ENCODE assay signal across 1 cellular context in genomic region chr6:169292340-169293124, GRCh38.
A peak's percentile ranks its signal among the peaks of the same experiment; 100 is the strongest.
TF ChIP-seq lines count a peak whose summit lies in the region.

No MANE protein-coding gene starts in this region.

TF ChIP-seq in HEK293, 187 proteins besides CTCF, POLR2A, EP300 and RAD21 (continued from another document):
- TF ChIP-seq, protein P1, sequence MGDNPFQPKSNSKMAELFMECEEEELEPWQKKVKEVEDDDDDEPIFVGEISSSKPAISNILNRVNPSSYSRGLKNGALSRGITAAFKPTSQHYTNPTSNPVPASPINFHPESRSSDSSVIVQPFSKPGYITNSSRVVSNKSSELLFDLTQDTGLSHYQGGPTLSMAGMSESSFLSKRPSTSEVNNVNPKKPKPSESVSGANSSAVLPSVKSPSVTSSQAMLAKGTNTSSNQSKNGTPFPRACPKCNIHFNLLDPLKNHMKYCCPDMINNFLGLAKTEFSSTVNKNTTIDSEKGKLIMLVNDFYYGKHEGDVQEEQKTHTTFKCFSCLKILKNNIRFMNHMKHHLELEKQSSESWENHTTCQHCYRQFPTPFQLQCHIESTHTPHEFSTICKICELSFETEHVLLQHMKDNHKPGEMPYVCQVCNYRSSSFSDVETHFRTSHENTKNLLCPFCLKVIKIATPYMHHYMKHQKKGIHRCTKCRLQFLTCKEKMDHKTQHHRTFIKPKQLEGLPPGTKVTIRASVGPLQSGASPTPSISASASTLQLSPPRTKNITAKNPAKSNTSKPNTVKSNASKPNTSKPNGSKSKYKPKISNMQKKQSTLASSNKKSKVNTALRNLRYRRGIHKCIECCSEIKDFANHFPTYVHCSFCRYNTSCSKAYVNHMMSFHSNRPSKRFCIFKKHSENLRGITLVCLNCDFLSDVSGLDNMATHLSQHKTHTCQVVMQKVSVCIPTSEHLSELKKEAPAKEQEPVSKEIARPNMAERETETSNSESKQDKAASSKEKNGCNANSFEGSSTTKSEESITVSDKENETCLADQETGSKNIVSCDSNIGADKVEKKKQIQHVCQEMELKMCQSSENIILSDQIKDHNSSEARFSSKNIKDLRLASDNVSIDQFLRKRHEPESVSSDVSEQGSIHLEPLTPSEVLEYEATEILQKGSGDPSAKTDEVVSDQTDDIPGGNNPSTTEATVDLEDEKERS (tag by site-specific recombination; IDR thresholded peaks at IDR 0.05), result no peak
- TF ChIP-seq ZNF530 (tag by site-specific recombination; IDR thresholded peaks at IDR 0.05; ENCODE audit: low read depth) (no peak), ZNF558 (tag by site-specific recombination; IDR thresholded peaks at IDR 0.05) (no peak), ZNF214 (tag by site-specific recombination; IDR thresholded peaks at IDR 0.05; ENCODE audit: borderline replicate concordance) (no peak), ZNF521 (tag by site-specific recombination; IDR thresholded peaks at IDR 0.05) (no peak), SCRT2 (tag by site-specific recombination; IDR thresholded peaks at IDR 0.05) (peak; percentile 57), MYNN (tag by site-specific recombination; IDR thresholded peaks at IDR 0.05; ENCODE audit: borderline replicate concordance) (0 out of 2 replicates have a peak, but pooled peaks have one; percentile 20), EGR2 (tag by site-specific recombination; IDR thresholded peaks at IDR 0.05; ENCODE audit: low read depth) (no peak), ZNF302 (tag by site-specific recombination; IDR thresholded peaks at IDR 0.05; ENCODE audit: low read depth) (no peak), ZBTB8A (tag by site-specific recombination; IDR thresholded peaks at IDR 0.05) (no peak), ZNF157 (tag by site-specific recombination; IDR thresholded peaks at IDR 0.05) (no peak), ZNF561 (tag by site-specific recombination; IDR thresholded peaks at IDR 0.05; ENCODE audit: borderline replicate concordance) (no peak), ZNF548 (tag by site-specific recombination; IDR thresholded peaks at IDR 0.05) (no peak), ZNF366 (tag by site-specific recombination; conservative IDR thresholded peaks at IDR 0.05) (peak; percentile 60; the same call in 1 of the 2 replicates), ZSCAN16 (tag by site-specific recombination; IDR thresholded peaks at IDR 0.05) (no peak), HIC1 (tag by site-specific recombination; IDR thresholded peaks at IDR 0.05) (peak; percentile 87), SP7 (tag by site-specific recombination; IDR thresholded peaks at IDR 0.05) (peak; percentile 29; the same call in 1 of the 2 replicates), ZNF202 (tag by site-specific recombination; IDR thresholded peaks at IDR 0.05; ENCODE audit: borderline replicate concordance) (no peak), ZNF169 (tag by site-specific recombination; IDR thresholded peaks at IDR 0.05) (no peak), ZFHX2 (tag by site-specific recombination; conservative IDR thresholded peaks at IDR 0.05) (no peak), ZNF560 (tag by site-specific recombination; IDR thresholded peaks at IDR 0.05; ENCODE audit: borderline replicate concordance) (no peak), ZNF623 (tag by site-specific recombination; IDR thresholded peaks at IDR 0.05) (peak; percentile 18; the same call in 1 of the 2 replicates), ZNF175 (tag by site-specific recombination; IDR thresholded peaks at IDR 0.05) (no peak), TCF7L2 (IDR thresholded peaks at IDR 0.05; ENCODE audit: borderline replicate concordance, low read depth, low read length) (peak; percentile 85), ZIC2 (tag by site-specific recombination; IDR thresholded peaks at IDR 0.05) (peak; percentile 55), HOXD13 (CRISPR knock-in tag; IDR thresholded peaks at IDR 0.05; ENCODE audit: borderline replicate concordance) (peak; percentile 45; the same call in 1 of the 2 replicates), BCL11A (tag by site-specific recombination; IDR thresholded peaks at IDR 0.05; ENCODE audit: low read depth) (no peak), ZBTB48 (tag by site-specific recombination; IDR thresholded peaks at IDR 0.05) (no peak), ZNF184 (tag by site-specific recombination; IDR thresholded peaks at IDR 0.05) (peak; percentile 16; the same call in 1 of the 2 replicates)
- TF ChIP-seq, protein P2, sequence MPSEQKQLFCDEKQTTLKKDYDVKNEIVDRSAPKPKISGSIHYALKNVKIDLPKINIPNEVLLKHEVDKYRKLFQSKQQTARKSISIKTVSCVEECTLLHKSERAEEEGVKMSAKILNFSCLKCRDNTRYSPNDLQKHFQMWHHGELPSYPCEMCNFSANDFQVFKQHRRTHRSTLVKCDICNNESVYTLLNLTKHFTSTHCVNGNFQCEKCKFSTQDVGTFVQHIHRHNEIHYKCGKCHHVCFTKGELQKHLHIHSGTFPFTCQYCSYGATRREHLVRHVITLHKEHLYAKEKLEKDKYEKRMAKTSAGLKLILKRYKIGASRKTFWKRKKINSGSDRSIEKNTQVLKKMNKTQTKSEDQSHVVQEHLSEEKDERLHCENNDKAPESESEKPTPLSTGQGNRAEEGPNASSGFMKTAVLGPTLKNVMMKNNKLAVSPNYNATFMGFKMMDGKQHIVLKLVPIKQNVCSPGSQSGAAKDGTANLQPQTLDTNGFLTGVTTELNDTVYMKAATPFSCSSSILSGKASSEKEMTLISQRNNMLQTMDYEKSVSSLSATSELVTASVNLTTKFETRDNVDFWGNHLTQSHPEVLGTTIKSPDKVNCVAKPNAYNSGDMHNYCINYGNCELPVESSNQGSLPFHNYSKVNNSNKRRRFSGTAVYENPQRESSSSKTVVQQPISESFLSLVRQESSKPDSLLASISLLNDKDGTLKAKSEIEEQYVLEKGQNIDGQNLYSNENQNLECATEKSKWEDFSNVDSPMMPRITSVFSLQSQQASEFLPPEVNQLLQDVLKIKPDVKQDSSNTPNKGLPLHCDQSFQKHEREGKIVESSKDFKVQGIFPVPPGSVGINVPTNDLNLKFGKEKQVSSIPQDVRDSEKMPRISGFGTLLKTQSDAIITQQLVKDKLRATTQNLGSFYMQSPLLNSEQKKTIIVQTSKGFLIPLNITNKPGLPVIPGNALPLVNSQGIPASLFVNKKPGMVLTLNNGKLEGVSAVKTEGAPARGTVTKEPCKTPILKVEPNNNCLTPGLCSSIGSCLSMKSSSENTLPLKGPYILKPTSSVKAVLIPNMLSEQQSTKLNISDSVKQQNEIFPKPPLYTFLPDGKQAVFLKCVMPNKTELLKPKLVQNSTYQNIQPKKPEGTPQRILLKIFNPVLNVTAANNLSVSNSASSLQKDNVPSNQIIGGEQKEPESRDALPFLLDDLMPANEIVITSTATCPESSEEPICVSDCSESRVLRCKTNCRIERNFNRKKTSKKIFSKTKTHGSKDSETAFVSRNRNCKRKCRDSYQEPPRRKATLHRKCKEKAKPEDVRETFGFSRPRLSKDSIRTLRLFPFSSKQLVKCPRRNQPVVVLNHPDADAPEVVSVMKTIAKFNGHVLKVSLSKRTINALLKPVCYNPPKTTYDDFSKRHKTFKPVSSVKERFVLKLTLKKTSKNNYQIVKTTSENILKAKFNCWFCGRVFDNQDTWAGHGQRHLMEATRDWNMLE (tag by site-specific recombination; conservative IDR thresholded peaks at IDR 0.05; ENCODE audit: low read depth), result peak; percentile 30; the same call in 1 of the 2 replicates
- TF ChIP-seq, protein P3, sequence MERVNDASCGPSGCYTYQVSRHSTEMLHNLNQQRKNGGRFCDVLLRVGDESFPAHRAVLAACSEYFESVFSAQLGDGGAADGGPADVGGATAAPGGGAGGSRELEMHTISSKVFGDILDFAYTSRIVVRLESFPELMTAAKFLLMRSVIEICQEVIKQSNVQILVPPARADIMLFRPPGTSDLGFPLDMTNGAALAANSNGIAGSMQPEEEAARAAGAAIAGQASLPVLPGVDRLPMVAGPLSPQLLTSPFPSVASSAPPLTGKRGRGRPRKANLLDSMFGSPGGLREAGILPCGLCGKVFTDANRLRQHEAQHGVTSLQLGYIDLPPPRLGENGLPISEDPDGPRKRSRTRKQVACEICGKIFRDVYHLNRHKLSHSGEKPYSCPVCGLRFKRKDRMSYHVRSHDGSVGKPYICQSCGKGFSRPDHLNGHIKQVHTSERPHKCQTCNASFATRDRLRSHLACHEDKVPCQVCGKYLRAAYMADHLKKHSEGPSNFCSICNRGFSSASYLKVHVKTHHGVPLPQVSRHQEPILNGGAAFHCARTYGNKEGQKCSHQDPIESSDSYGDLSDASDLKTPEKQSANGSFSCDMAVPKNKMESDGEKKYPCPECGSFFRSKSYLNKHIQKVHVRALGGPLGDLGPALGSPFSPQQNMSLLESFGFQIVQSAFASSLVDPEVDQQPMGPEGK (tag by site-specific recombination; IDR thresholded peaks at IDR 0.05), result peak; percentile 65; the same call in 1 of the 2 replicates
- TF ChIP-seq, protein P4, sequence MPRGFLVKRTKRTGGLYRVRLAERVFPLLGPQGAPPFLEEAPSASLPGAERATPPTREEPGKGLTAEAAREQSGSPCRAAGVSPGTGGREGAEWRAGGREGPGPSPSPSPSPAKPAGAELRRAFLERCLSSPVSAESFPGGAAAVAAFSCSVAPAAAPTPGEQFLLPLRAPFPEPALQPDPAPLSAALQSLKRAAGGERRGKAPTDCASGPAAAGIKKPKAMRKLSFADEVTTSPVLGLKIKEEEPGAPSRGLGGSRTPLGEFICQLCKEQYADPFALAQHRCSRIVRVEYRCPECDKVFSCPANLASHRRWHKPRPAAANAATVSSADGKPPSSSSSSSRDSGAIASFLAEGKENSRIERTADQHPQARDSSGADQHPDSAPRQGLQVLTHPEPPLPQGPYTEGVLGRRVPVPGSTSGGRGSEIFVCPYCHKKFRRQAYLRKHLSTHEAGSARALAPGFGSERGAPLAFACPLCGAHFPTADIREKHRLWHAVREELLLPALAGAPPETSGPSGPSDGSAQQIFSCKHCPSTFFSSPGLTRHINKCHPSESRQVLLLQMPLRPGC (tag by site-specific recombination; IDR thresholded peaks at IDR 0.05), result 0 out of 2 replicates have a peak, but pooled peaks have one; percentile 10
TF ChIP-seq in HEK293: peak in this region for 20.
